Comparison of ENCODE assay signal across 8 cellular contexts in genomic region chr3:53254810-53255359, GRCh38. TPM values are rescaled to one million over a fixed set of nuclear protein-coding genes. Genes with fewer than 3 reads are reported as not detected.
DNase-seq lines count a peak whose midpoint lies in the region; ATAC-seq and TF ChIP-seq lines count a peak whose summit lies in the region.

No MANE protein-coding gene starts in this region.

- H4K20me1 ChIP-seq in SK-N-SH (ENCODE audit: insufficient read depth), result peaks cover 54% of the 10 kb centered on the region

- DNase-seq in CD14-positive monocyte (ENCODE audit: low spot score) (no peak), GM19240 (ENCODE audit: insufficient read length, low spot score) (peak; percentile 72), SK-N-SH (peak; percentile 76), adrenal gland (peak; percentile 69 to 85 (median 75)), left cardiac atrium (peak; percentile 79), posterior vena cava (ENCODE audit: low spot score) (peak; percentile 87)

- H3K4me2 ChIP-seq in SK-N-SH, result peak overlapping the region; percentile 88

- peaks cover 7 to 15% of the 10 kb centered on the region in 2 donors for H3K36me3 Mint-ChIP-seq in CD14-positive monocyte

- WGBS in SK-N-SH (ENCODE audit: low lambda C conversion rate), result 4% methylated on average over 16 of the region's 21 CpGs
- WGBS in adrenal gland, 4 donors, result 0 to 3% (median 1%) methylated on average over 16 to 21 of the region's 21 CpGs

- TF ChIP-seq EP300 in SK-N-SH (IDR thresholded peaks at IDR 0.05; ENCODE audit: borderline replicate concordance in 1 of 2, low read depth in 1 of 2, low read length in 1 of 2), result no peak

- H3K4me3 ChIP-seq in SK-N-SH (ENCODE audit: low read depth in 2 of 2, low read length in 1 of 2) (peak overlapping the region; percentile 79 to 92), adrenal gland (peak overlapping the region; percentile 19 to 100 (median 84))

- H3K9me3 ChIP-seq in SK-N-SH, result no peaks in the 10 kb centered on the region
- no peaks in the 10 kb centered on the region for H3K9me3 ChIP-seq in adrenal gland (replicated peaks in 1 of 3)

- H3K27me3 ChIP-seq in SK-N-SH (ENCODE audit: insufficient read depth) (no peaks in the 10 kb centered on the region), adrenal gland (no peaks in the 10 kb centered on the region)

- CTCF ChIA-PET in SK-N-SH (lab: Yijun Ruan, JAX), result interaction anchor here (0.9 to 1.2 kb wide), 8 partner anchors 10 to 141 kb away, joined by 3 to 4 read pairs (median 3); no protein-coding TSS in a partner anchor

- peak overlapping the region; percentile 96 to 100 (median 99) for H3K27ac Mint-ChIP-seq in CD14-positive monocyte

- H3K27ac ChIP-seq in SK-N-SH (ENCODE audit: low read depth in 2 of 2, low read length in 1 of 2) (peak overlapping the region; percentile 76 to 85), adrenal gland (peak overlapping the region; percentile 60 to 96 (median 81))

- peak overlapping the region; percentile 94 to 96 for H3K4me3 Mint-ChIP-seq in CD14-positive monocyte

- peak overlapping the region; percentile 51; the same call in 1 of the 2 replicates for H2AFZ ChIP-seq in SK-N-SH (ENCODE audit: low read depth)

- H3K79me2 ChIP-seq in SK-N-SH (ENCODE audit: insufficient read depth), result peaks cover 59% of the 10 kb centered on the region

- no peak for TF ChIP-seq CTCF in CD14-positive monocyte (IDR thresholded peaks at IDR 0.05)
- TF ChIP-seq CTCF in SK-N-SH (IDR thresholded peaks at IDR 0.05), result no peak
- TF ChIP-seq CTCF in adrenal gland (IDR thresholded peaks at IDR 0.05), result no peak

- H3K9me3 Mint-ChIP-seq in CD14-positive monocyte, result no peaks in the 10 kb centered on the region

- TF ChIP-seq POLR2A in adrenal gland (IDR thresholded peaks at IDR 0.05), result peak in 1 of 2 donors; percentile 24

- H3K4me1 ChIP-seq in SK-N-SH (ENCODE audit: control insufficient read depth in 1 of 2, insufficient read depth in 2 of 2, low read depth in 1 of 2, low read length in 1 of 2) (peaks cover 11 to 23% of the 10 kb centered on the region in 2 experiments; a peak in 2 of 4 replicates), adrenal gland (replicated peaks in 1 of 2) (peaks cover 33 to 48% of the 10 kb centered on the region in 2 donors)

- intact Hi-C loops in CD14-positive monocyte (cut with micrococcal nuclease) (loop anchor here (5.0 to 10.0 kb wide), 3 partner anchors 93 to 360 kb away; partner anchors contain the start of genes PRKCD (in 1 of the 2) and STIMATE (in 1 of the 2)), adrenal gland (cut with DNase I) (no loop called here), left cardiac atrium (cut with DNase I) (no loop called here), posterior vena cava (cut with DNase I) (no loop called here)

- H3K36me3 ChIP-seq in SK-N-SH (replicated peaks in 1 of 2; ENCODE audit: control insufficient read depth in 1 of 2, insufficient read depth in 2 of 2, low read length in 1 of 2), result peaks cover 0 to 4% of the 10 kb centered on the region in 2 experiments
- H3K36me3 ChIP-seq in adrenal gland (replicated peaks in 1 of 2), result no peaks in the 10 kb centered on the region

- H3K4me1 Mint-ChIP-seq in CD14-positive monocyte, result peaks cover 55% of the 10 kb centered on the region

- no peaks in the 10 kb centered on the region for H3K9me2 ChIP-seq in SK-N-SH

- TF ChIP-seq RAD21 in SK-N-SH (IDR thresholded peaks at IDR 0.05; ENCODE audit: low read length), result no peak

- ATAC-seq in HG03457 (IDR thresholded peaks at IDR 0.05; ENCODE audit: unreplicated experiment) (peak; percentile 42), left cardiac atrium (peak; percentile 31 to 69), HG03039 (IDR thresholded peaks at IDR 0.05; ENCODE audit: unreplicated experiment) (no peak)

- no peaks in the 10 kb centered on the region for H3F3A ChIP-seq in SK-N-SH (replicated peaks; ENCODE audit: insufficient read depth)

- POLR2A ChIA-PET in SK-N-SH (lab: Yijun Ruan, JAX), result no interaction called here

- peaks cover 1 to 2% (median 2%) of the 10 kb centered on the region in 3 donors for H3K27me3 Mint-ChIP-seq in CD14-positive monocyte (ENCODE audit: low read depth in 3 of 3)

- peak overlapping the region; percentile 80 for H3K9ac ChIP-seq in SK-N-SH

TF ChIP-seq in SK-N-SH, 30 proteins besides CTCF, POLR2A, EP300 and RAD21 (continues in another document):
- TF ChIP-seq TEAD4 (IDR thresholded peaks at IDR 0.05; ENCODE audit: borderline replicate concordance, insufficient read depth) (no peak), GATA2 (CRISPR knock-in tag; IDR thresholded peaks at IDR 0.05) (no peak), ELF1 (IDR thresholded peaks at IDR 0.05) (no peak), SIN3A (IDR thresholded peaks at IDR 0.05; ENCODE audit: borderline replicate concordance, low read depth, low read length) (peak; percentile 59; the same call in 1 of the 2 replicates), REST (IDR thresholded peaks at IDR 0.05; ENCODE audit: low read depth, low read length) (no peak), SMC3 (IDR thresholded peaks at IDR 0.05; ENCODE audit: low read depth, low read length) (no peak), FOXJ3 (CRISPR knock-in tag; IDR thresholded peaks at IDR 0.05) (no peak), TCF12 (IDR thresholded peaks at IDR 0.05) (no peak), MEF2A (IDR thresholded peaks at IDR 0.05; ENCODE audit: borderline replicate concordance, low read depth) (no peak), PBX3 (IDR thresholded peaks at IDR 0.05) (no peak), IRF3 (IDR thresholded peaks at IDR 0.05; ENCODE audit: low read depth, low read length) (no peak), JUND (IDR thresholded peaks at IDR 0.05) (no peak), USF2 (IDR thresholded peaks at IDR 0.05; ENCODE audit: borderline replicate concordance, low read depth, low read length) (0 out of 2 replicates have a peak, but pooled peaks have one; percentile 4), MXI1 (IDR thresholded peaks at IDR 0.05; ENCODE audit: low read depth, low read length) (peak; percentile 65), CHD2 (IDR thresholded peaks at IDR 0.05; ENCODE audit: low read length, partially characterized antibody) (no peak), YY1 (IDR thresholded peaks at IDR 0.05; ENCODE audit: low read depth) (no peak), FOXM1 (IDR thresholded peaks at IDR 0.05; ENCODE audit: low read depth) (no peak), FOSL2 (IDR thresholded peaks at IDR 0.05; ENCODE audit: borderline replicate concordance, low read depth) (no peak)

RNA-seq across cellular contexts. Expression of gene TKT, which starts 0.9 kb away (rescaled TPM):
- polyA plus RNA-seq in CD14-positive monocyte (100 to 1,000 TPM; 562 to 582 TPM), SK-N-SH (2012; rRNA removed) (119 and 144 TPM in 2 replicates), adrenal gland (100 to 1,000 TPM; 131 to 253 (median 150) TPM)
- 70.5 and 99.2 TPM in 2 replicates for polyA plus RNA-seq in SK-N-SH (2012; cell fraction: cytosol; rRNA removed)
- polyA plus RNA-seq in SK-N-SH (2012; cell fraction: nucleus; rRNA removed), result 178 and 225 TPM in 2 replicates
- total RNA-seq in adrenal gland (100 to 1,000 TPM; 256 to 516 (median 357) TPM), left cardiac atrium (10 to 100 TPM; 91.0 to 92.4 TPM), posterior vena cava (100 to 1,000 TPM; 123 to 125 TPM)

Comparison
In these comparisons a context has a peak if more than half of its experiments do, and no peak if none do; other contexts are left out.
1. intact Hi-C loops: an anchor here in CD14-positive monocyte (5.0 to 10.0 kb wide); none called in adrenal gland, left cardiac atrium and posterior vena cava.